Comparison of ENCODE assay signal across 29 cellular contexts in genomic region chr11:126734752-126735151, GRCh38.
"Had no signal": no experiment of that assay in that cellular context is flagged by ENCODE, and none has a peak within 500 bp of the region (broad histone marks: within the 10 kb centered on the region; RNA-seq: fewer than 3 reads in every experiment).

No MANE protein-coding gene starts in this region.

- H3K27ac ChIP-seq: brain microvascular endothelial cell, coronary artery, dorsolateral prefrontal cortex, heart left ventricle, WERI-Rb-1 had no signal

- ATAC-seq: activated CD4-positive, CD25-positive, alpha-beta regulatory T cell treated with anti-CD3 and anti-CD28 coated beads, Interleukin-2, amount 50 U/mL, for 24 hours; activated CD8-positive, alpha-beta T cell treated with anti-CD3 and anti-CD28 coated beads for 36 hours; activated T-cell treated with anti-CD3 and anti-CD28 coated beads, Interleukin-2, amount 50 U/mL, for 4 hours; activated T-helper 17 cell treated with anti-CD3 and anti-CD28 coated beads, Interleukin-2, amount 50 U/mL, for 72 hours; esophagus mucosa; heart left ventricle had no signal

- H3K4me1 ChIP-seq: heart left ventricle had no signal

- H3K4me3 ChIP-seq: coronary artery, dorsolateral prefrontal cortex, heart left ventricle had no signal

- H3K9me3 ChIP-seq: heart left ventricle had no signal

- H3K27me3 ChIP-seq: brain microvascular endothelial cell, dorsolateral prefrontal cortex had no signal

- H3K36me3 ChIP-seq: brain microvascular endothelial cell, heart left ventricle, WERI-Rb-1 had no signal

- DNase-seq: activated B cell treated with CpG ODN at 0.5 μM for 24 hours; activated CD4-positive, alpha-beta T cell treated with anti-CD3 and anti-CD28 coated beads for 48 hours; activated CD4-positive, alpha-beta T cell treated with anti-CD3 and anti-CD28 coated beads, Interleukin-2, amount 50 U/mL, for 1 hour; activated CD4-positive, alpha-beta T cell treated with anti-CD3 and anti-CD28 coated beads, Interleukin-2, amount 50 U/mL, for 48 hours; activated CD8-positive, alpha-beta memory T cell treated with anti-CD3 and anti-CD28 coated beads for 24 hours; activated CD8-positive, alpha-beta T cell treated with anti-CD3 and anti-CD28 coated beads for 36 hours; activated effector memory CD4-positive, alpha-beta T cell treated with Interleukin-2 at 50 U/mL for 16 hours; activated gamma-delta T cell treated with Interleukin-2 at 50 U/mL for 16 hours; activated naive CD4-positive, alpha-beta T cell treated with anti-CD3 and anti-CD28 coated beads, Interleukin-2, amount 50 U/mL, for 16 hours; activated naive CD4-positive, alpha-beta T cell treated with Interleukin-2 at 50 U/mL for 16 hours; activated T-cell treated with anti-CD3 and anti-CD28 coated beads, Interleukin-2, amount 50 U/mL, for 4 hours; amniotic stem cell; anterior cingulate cortex; brain microvascular endothelial cell; dorsolateral prefrontal cortex; effector memory CD4-positive, alpha-beta T cell; endodermal cell; foreskin fibroblast; heart left ventricle; T-helper 2 cell; WERI-Rb-1 had no signal

- FAIRE-seq: astrocyte, bronchial epithelial cell, frontal cortex, TTC549 had no signal
